Comparison of ENCODE assay signal across 9 cellular contexts in genomic region chr10:100100651-100101525, GRCh38. TPM values are rescaled to one million over a fixed set of nuclear protein-coding genes. Genes with fewer than 3 reads are reported as not detected.
DNase-seq lines count a peak whose midpoint lies in the region; ATAC-seq, FAIRE-seq and TF ChIP-seq lines count a peak whose summit lies in the region.
"Had no signal": no experiment of that assay in that cellular context is flagged by ENCODE, and none has a peak within 500 bp of the region (broad histone marks: within the 10 kb centered on the region; RNA-seq: fewer than 3 reads in every experiment).

No MANE protein-coding gene starts in this region.

- H3K27ac ChIP-seq in RWPE2 (ENCODE audit: poor library complexity, severe bottlenecking) (no peak overlapping the region), foreskin keratinocyte (no peak overlapping the region)
- H3K27ac ChIP-seq: left ventricle myocardium inferior had no signal

- H3K27ac Mint-ChIP-seq in activated CD4-positive, alpha-beta T cell treated with anti-CD3 and anti-CD28 coated beads, Interleukin-2, amount 10 ng/mL, durations not matched to agents 7 days and 5 days: no peak overlapping the region
- no peak overlapping the region for H3K27ac Mint-ChIP-seq in natural killer cell

- H3K36me3 Mint-ChIP-seq in activated CD4-positive, alpha-beta T cell treated with anti-CD3 and anti-CD28 coated beads, Interleukin-2, amount 10 ng/mL, durations not matched to agents 7 days and 5 days (ENCODE audit: low read depth): no peaks in the 10 kb centered on the region
- H3K36me3 Mint-ChIP-seq in natural killer cell: no peaks in the 10 kb centered on the region

- CTCF ChIA-PET in activated CD4-positive, alpha-beta T cell treated with anti-CD3 and anti-CD28 coated beads, Interleukin-2, amount 10 ng/mL, durations not matched to agents 7 days and 5 days (lab: Charles Lee): no interaction called here

- no peak; the same call in 2 of the 3 replicates for ATAC-seq in RWPE2 (ENCODE audit: low read depth)
- ATAC-seq in foreskin keratinocyte: peak; percentile 46
- no peak for ATAC-seq in natural killer cell

- POLR2A ChIA-PET in activated CD4-positive, alpha-beta T cell treated with anti-CD3 and anti-CD28 coated beads, Interleukin-2, amount 10 ng/mL, durations not matched to agents 7 days and 5 days (lab: Charles Lee): no interaction called here

- H3K9me3 Mint-ChIP-seq in activated CD4-positive, alpha-beta T cell treated with anti-CD3 and anti-CD28 coated beads, Interleukin-2, amount 10 ng/mL, durations not matched to agents 7 days and 5 days: peaks cover 5% of the 10 kb centered on the region
- no peaks in the 10 kb centered on the region for H3K9me3 Mint-ChIP-seq in natural killer cell

- peaks cover 55% of the 10 kb centered on the region for H3K27me3 Mint-ChIP-seq in activated CD4-positive, alpha-beta T cell treated with anti-CD3 and anti-CD28 coated beads, Interleukin-2, amount 10 ng/mL, durations not matched to agents 7 days and 5 days
- H3K27me3 Mint-ChIP-seq in natural killer cell (ENCODE audit: low read depth in 2 of 2): peaks cover 24 to 36% of the 10 kb centered on the region in 2 donors

- no peak overlapping the region for H3K4me3 ChIP-seq in RWPE2 (ENCODE audit: severe bottlenecking)
- H3K4me3 ChIP-seq: left ventricle myocardium inferior had no signal

- no peaks in the 10 kb centered on the region for H3K4me1 Mint-ChIP-seq in activated CD4-positive, alpha-beta T cell treated with anti-CD3 and anti-CD28 coated beads, Interleukin-2, amount 10 ng/mL, durations not matched to agents 7 days and 5 days
- no peaks in the 10 kb centered on the region for H3K4me1 Mint-ChIP-seq in natural killer cell

- no peak for FAIRE-seq in H54 (lab: Jason Lieb, UNC)

- DNase-seq in AG08395 (ENCODE audit: low spot score): peak; percentile 49
- peak; percentile 33 for DNase-seq in H54 (ENCODE audit: insufficient read length, low spot score)
- no peak for DNase-seq in RWPE2 (ENCODE audit: low spot score)
- peak in 1 of 2 donors; percentile 46 for DNase-seq in foreskin keratinocyte
- DNase-seq in activated CD4-positive, alpha-beta T cell treated with anti-CD3 and anti-CD28 coated beads, Interleukin-2, amount 10 ng/mL, durations not matched to agents 7 days and 5 days: no peak
- no peak for DNase-seq in stimulated activated CD4-positive, alpha-beta T cell treated with anti-CD3 and anti-CD28 coated beads, Interleukin-12 subunit alpha, Interleukin-12 subunit beta, amount 100 ng/mL, for 4 hours
- DNase-seq in activated CD4-positive, alpha-beta T cell treated with anti-CD3 and anti-CD28 coated beads, Interleukin-2, amount 50 U/mL, for 4 hours: no peak
- DNase-seq in natural killer cell: no peak
- DNase-seq: left ventricle myocardium inferior had no signal

- H3K9me3 ChIP-seq in RWPE2 (ENCODE audit: severe bottlenecking): peaks cover 2% of the 10 kb centered on the region

- H3K27me3 ChIP-seq in RWPE2 (ENCODE audit: insufficient read depth, poor library complexity, severe bottlenecking) (no peaks in the 10 kb centered on the region), foreskin keratinocyte (no peaks in the 10 kb centered on the region)

- no peak for TF ChIP-seq POLR2A in H54 (IDR thresholded peaks at IDR 0.05; ENCODE audit: low read depth, low read length)

- peaks cover 7% of the 10 kb centered on the region for H3K4me1 ChIP-seq in RWPE2 (ENCODE audit: insufficient read depth, poor library complexity, severe bottlenecking)
- no peaks in the 10 kb centered on the region for H3K4me1 ChIP-seq in foreskin keratinocyte
- H3K4me1 ChIP-seq: left ventricle myocardium inferior had no signal

- intact Hi-C loops in natural killer cell (cut with micrococcal nuclease): no loop called here

- TF ChIP-seq CTCF in RWPE2 (IDR thresholded peaks at IDR 0.05; ENCODE audit: poor library complexity, severe bottlenecking) (peak; percentile 35), foreskin keratinocyte (conservative IDR thresholded peaks at IDR 0.05) (peak; percentile 68), natural killer cell (IDR thresholded peaks at IDR 0.05) (no peak)

- no peaks in the 10 kb centered on the region for H3K36me3 ChIP-seq in RWPE2 (ENCODE audit: low read depth)
- H3K36me3 ChIP-seq: left ventricle myocardium inferior had no signal

- H3K4me3 Mint-ChIP-seq in activated CD4-positive, alpha-beta T cell treated with anti-CD3 and anti-CD28 coated beads, Interleukin-2, amount 10 ng/mL, durations not matched to agents 7 days and 5 days: no peak overlapping the region
- H3K4me3 Mint-ChIP-seq in natural killer cell: no peak overlapping the region

RNA-seq across cellular contexts. Expression of gene CPN1, which starts 19.2 kb away (rescaled TPM):
- total RNA-seq in foreskin keratinocyte: not detected in 2 replicates
- not detected in 2 replicates for polyA plus RNA-seq in foreskin keratinocyte
- total RNA-seq in activated CD4-positive, alpha-beta T cell treated with anti-CD3 and anti-CD28 coated beads, Interleukin-2, amount 10 ng/mL, durations not matched to agents 7 days and 5 days: not detected
- not detected for total RNA-seq in natural killer cell
- total RNA-seq: left ventricle myocardium inferior had no signal

Comparison
In these comparisons a context has a peak if more than half of its experiments do, and no peak if none do; other contexts are left out.
1. DNase-seq: peak in AG08395 (single experiment) and H54 (single experiment); none in RWPE2 (single experiment), activated CD4-positive, alpha-beta T cell treated with anti-CD3 and anti-CD28 coated beads, Interleukin-2, amount 10 ng/mL, durations not matched to agents 7 days and 5 days (single experiment), stimulated activated CD4-positive, alpha-beta T cell treated with anti-CD3 and anti-CD28 coated beads, Interleukin-12 subunit alpha, Interleukin-12 subunit beta, amount 100 ng/mL, for 4 hours (single experiment), activated CD4-positive, alpha-beta T cell treated with anti-CD3 and anti-CD28 coated beads, Interleukin-2, amount 50 U/mL, for 4 hours (0 of 2) and natural killer cell (single experiment).